Comparison of ENCODE assay signal across 16 cellular contexts in the genomic region with DNA sequence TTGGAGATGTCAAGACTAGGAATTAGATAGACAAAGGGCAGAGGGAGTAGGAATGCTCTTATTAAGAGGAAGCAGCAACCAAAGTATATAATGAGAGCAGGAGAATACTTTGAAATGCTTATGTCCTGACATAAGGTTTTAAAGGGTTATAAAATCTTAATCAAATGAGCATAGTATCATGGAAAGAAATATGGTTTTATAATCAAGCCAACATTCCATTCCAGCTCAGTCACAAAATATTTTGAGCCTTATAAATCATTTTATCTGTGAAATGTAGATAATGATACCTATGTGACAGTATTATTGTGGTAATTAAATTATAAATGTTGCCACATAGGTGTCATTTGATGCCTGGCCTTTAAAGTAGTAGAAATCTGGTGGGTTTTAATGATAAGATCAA. TPM values are rescaled to one million over a fixed set of nuclear protein-coding genes. Genes with fewer than 3 reads are reported as not detected.
DNase-seq lines count a peak whose midpoint lies in the region; TF ChIP-seq lines count a peak whose summit lies in the region.
"Had no signal": no experiment of that assay in that cellular context is flagged by ENCODE, and none has a peak within 500 bp of the region (broad histone marks: within the 10 kb centered on the region; RNA-seq: fewer than 3 reads in every experiment).

No MANE protein-coding gene starts in this region.

- H3K4me1 ChIP-seq in colonic mucosa = no peaks in the 10 kb centered on the region
- H3K4me1 ChIP-seq in transverse colon = peaks cover 0 to 9% (median 3%) of the 10 kb centered on the region in 4 donors
- H3K4me1 ChIP-seq in BE2C = no peaks in the 10 kb centered on the region

- no peaks in the 10 kb centered on the region for H3K36me3 ChIP-seq in colonic mucosa
- H3K36me3 ChIP-seq in transverse colon = no peaks in the 10 kb centered on the region
- no peaks in the 10 kb centered on the region for H3K36me3 ChIP-seq in BE2C
- H3K36me3 ChIP-seq: BLaER1 had no signal

- TF ChIP-seq EP300 in transverse colon (IDR thresholded peaks at IDR 0.05; ENCODE audit: low read depth) = no peak

- no peaks in the 10 kb centered on the region for H3K9me3 ChIP-seq in colonic mucosa
- H3K9me3 ChIP-seq in transverse colon = no peaks in the 10 kb centered on the region
- no peaks in the 10 kb centered on the region for H3K9me3 ChIP-seq in BE2C
- H3K9me3 ChIP-seq: BLaER1 had no signal

- in situ Hi-C loops in transverse colon (cut with MboI; ENCODE audit: low pct_ligation_motif_present in 1 of 4, low pct_unique_long_range_greater_than_20kb in 1 of 4, low sequenced_read_pairs in 3 of 4) = no loop called here

- DNase-seq in NCI-H226 (peak; percentile 45), colonic mucosa (no peak), iris pigment epithelial cell (ENCODE audit: low read depth) (peak; percentile 9), transverse colon (no peak), BE2C (no peak), dedifferentiated amniotic fluid mesenchymal stem cell (ENCODE audit: extremely low spot score) (no peak), mesenteric fat pad (ENCODE audit: low spot score) (no peak)
- DNase-seq: CD8-positive, alpha-beta memory T cell; NCI-H1105 treated with DMSO at 0.1 percent for 48 hours; NCI-H187; NCI-H774 had no signal

- TF ChIP-seq POLR2A in transverse colon (IDR thresholded peaks at IDR 0.05) = no peak

- intact Hi-C loops in colonic mucosa (cut with DNase I) = no loop called here
- intact Hi-C loops in transverse colon (cut with DNase I; ENCODE audit: low total_unique reads) = no loop called here

- H3K27me3 ChIP-seq in colonic mucosa (no peaks in the 10 kb centered on the region), transverse colon (no peaks in the 10 kb centered on the region), BE2C (no peaks in the 10 kb centered on the region)
- H3K27me3 ChIP-seq: BLaER1 had no signal

- TF ChIP-seq CTCF in colonic mucosa (IDR thresholded peaks at IDR 0.05) = no peak
- no peak for TF ChIP-seq CTCF in transverse colon (IDR thresholded peaks at IDR 0.05)
- TF ChIP-seq CTCF in BE2C (IDR thresholded peaks at IDR 0.05; ENCODE audit: low read depth, low read length) = no peak

- peak overlapping the region in 1 of 2 donors; percentile 9 for H3K9ac ChIP-seq in colonic mucosa (ENCODE audit: low read depth in 2 of 2, low read length in 2 of 2)
- H3K9ac ChIP-seq: BLaER1, KMS-11 had no signal

- H3K4me3 ChIP-seq in colonic mucosa = no peak overlapping the region
- no peak overlapping the region for H3K4me3 ChIP-seq in transverse colon
- no peak overlapping the region for H3K4me3 ChIP-seq in BE2C (ENCODE audit: low read depth, low read length)
- H3K4me3 ChIP-seq: BLaER1 had no signal

- H3K27ac ChIP-seq in colonic mucosa (peak overlapping the region; percentile 39), transverse colon (peak overlapping the region in 3 of 4 donors; percentile 37 to 47 (median 42))
- H3K27ac ChIP-seq: BLaER1, HL-60, KMS-11 had no signal

RNA-seq across cellular contexts. Expression of a gene that starts 17.6 kb away (rescaled TPM):
- 1 to 10 TPM; 7.4 to 8.1 TPM for total RNA-seq in colonic mucosa
- total RNA-seq in transverse colon = 1 to 10 TPM in 1 of 4 donors, under 1 TPM in 1, not detected in 2; 0.96 to 1.1 TPM
- not detected for polyA plus RNA-seq in BE2C (2012; ENCODE audit: insufficient read depth, insufficient read length, low read depth)
- not detected for total RNA-seq in mesenteric fat pad
- total RNA-seq: CD8-positive, alpha-beta memory T cell; NCI-H460 had no signal
- polyA plus RNA-seq: CD8-positive, alpha-beta memory T cell had no signal

RNA-seq across cellular contexts. Expression of a gene that starts 39.8 kb away (rescaled TPM):
- total RNA-seq in colonic mucosa = under 1 TPM; 0.11 to 0.12 TPM
- total RNA-seq in transverse colon = under 1 TPM in 1 of 4 donors, not detected in 3; 0.40 TPM
- not detected for polyA plus RNA-seq in BE2C (2012; ENCODE audit: insufficient read depth, insufficient read length, low read depth)
- total RNA-seq in mesenteric fat pad = not detected
- total RNA-seq: CD8-positive, alpha-beta memory T cell; Daoy; NCI-H460 had no signal
- polyA plus RNA-seq: CD8-positive, alpha-beta memory T cell had no signal

Comparison
In these comparisons a context has a peak if more than half of its experiments do, and no peak if none do; other contexts are left out.
1. DNase-seq: peak in NCI-H226 (single experiment) and iris pigment epithelial cell (single experiment); none in colonic mucosa (single experiment), transverse colon (single experiment), BE2C (single experiment), dedifferentiated amniotic fluid mesenchymal stem cell (single experiment) and mesenteric fat pad (single experiment).